24 cellular contexts compared by ENCODE assay signal in the genomic region with DNA sequence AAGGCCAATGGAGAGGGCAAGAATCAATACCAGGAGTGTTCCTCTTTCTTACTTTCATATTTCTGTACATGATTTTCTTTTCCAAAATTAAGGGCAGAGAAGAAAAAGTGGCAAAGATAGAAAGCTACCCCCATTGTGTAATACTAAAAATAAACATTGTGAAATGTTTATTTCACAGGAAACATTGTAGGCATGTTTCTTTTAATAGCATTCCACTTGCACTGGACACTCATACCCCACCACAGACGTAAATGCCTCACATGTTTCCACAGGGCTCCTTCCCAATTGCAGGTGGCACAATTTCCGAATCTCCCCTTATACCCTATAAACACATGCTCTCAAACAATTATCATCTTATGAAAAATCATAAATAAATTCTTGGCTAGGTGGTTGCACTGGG.
"Had no signal": no experiment of that assay in that cellular context is flagged by ENCODE, and none has a peak within 500 bp of the region (broad histone marks: within the 10 kb centered on the region; RNA-seq: fewer than 3 reads in every experiment).

No MANE protein-coding gene starts in this region.

- H3K36me3 ChIP-seq: neural progenitor cell, thoracic aorta, upper lobe of left lung, WERI-Rb-1 had no signal

- H3K36me3 Mint-ChIP-seq: activated naive CD8-positive, alpha-beta T cell treated with anti-CD3 and anti-CD28 coated beads, Interleukin-2, amount 10 ng/mL, durations not matched to agents 7 days and 5 days; mesothelial cell of epicardium; naive thymus-derived CD8-positive, alpha-beta T cell; neural progenitor cell had no signal

- H3K9me3 ChIP-seq: body of pancreas, thoracic aorta, upper lobe of left lung had no signal

- H3K4me3 ChIP-seq: body of pancreas, lung, neural progenitor cell, thoracic aorta, upper lobe of left lung had no signal

- DNase-seq: activated CD4-positive, alpha-beta T cell treated with anti-CD3 and anti-CD28 coated beads for 1 hour; activated CD4-positive, alpha-beta T cell treated with anti-CD3 and anti-CD28 coated beads, Interleukin-2, amount 50 U/mL, for 1 hour; activated CD8-positive, alpha-beta memory T cell treated with anti-CD3 and anti-CD28 coated beads for 24 hours; activated CD8-positive, alpha-beta memory T cell treated with anti-CD3 and anti-CD28 coated beads, Interleukin-2, amount 50 U/mL, for 48 hours; activated naive CD4-positive, alpha-beta T cell treated with Interleukin-2 at 50 U/mL for 16 hours; activated naive CD8-positive, alpha-beta T cell treated with anti-CD3 and anti-CD28 coated beads, Interleukin-2, amount 10 ng/mL, durations not matched to agents 7 days and 5 days; activated T-cell treated with anti-CD3 and anti-CD28 coated beads, Interleukin-2, amount 50 U/mL, for 4 hours; body of pancreas; central memory CD4-positive, alpha-beta T cell; effector memory CD4-positive, alpha-beta T cell; foreskin keratinocyte; kidney; naive thymus-derived CD8-positive, alpha-beta T cell; stimulated activated CD4-positive, alpha-beta T cell treated with anti-CD3 and anti-CD28 coated beads, Interleukin-4, amount 100 ng/mL, for 24 hours; stimulated activated naive CD4-positive, alpha-beta T cell treated with Interleukin-2 at 50 U/mL for 16 hours; T-helper 1 cell; upper lobe of left lung; WERI-Rb-1 had no signal

- H3K27ac ChIP-seq: body of pancreas, foreskin keratinocyte, neural progenitor cell, thoracic aorta, upper lobe of left lung, WERI-Rb-1 had no signal

- H3K27ac Mint-ChIP-seq: activated naive CD8-positive, alpha-beta T cell treated with anti-CD3 and anti-CD28 coated beads, Interleukin-2, amount 10 ng/mL, durations not matched to agents 7 days and 5 days; mesothelial cell of epicardium; naive thymus-derived CD8-positive, alpha-beta T cell; neural progenitor cell; progenitor cell of endocrine pancreas had no signal

- H3K27me3 ChIP-seq: body of pancreas, foreskin keratinocyte, neural progenitor cell, upper lobe of left lung had no signal

- H3K4me1 ChIP-seq: body of pancreas, foreskin keratinocyte, neural progenitor cell had no signal

- H3K9me3 Mint-ChIP-seq: activated T-cell treated with anti-CD3 and anti-CD28 coated beads, Interleukin-2, amount 50 U/mL, for 4 hours; neural progenitor cell had no signal

- H3K4me3 Mint-ChIP-seq: activated naive CD8-positive, alpha-beta T cell treated with anti-CD3 and anti-CD28 coated beads, Interleukin-2, amount 10 ng/mL, durations not matched to agents 7 days and 5 days; activated T-cell treated with anti-CD3 and anti-CD28 coated beads, Interleukin-2, amount 50 U/mL, for 4 hours; mesothelial cell of epicardium; naive thymus-derived CD8-positive, alpha-beta T cell; neural progenitor cell had no signal

- H3K27me3 Mint-ChIP-seq: activated naive CD8-positive, alpha-beta T cell treated with anti-CD3 and anti-CD28 coated beads, Interleukin-2, amount 10 ng/mL, durations not matched to agents 7 days and 5 days; naive thymus-derived CD8-positive, alpha-beta T cell; progenitor cell of endocrine pancreas had no signal

- ATAC-seq: activated T-cell treated with anti-CD3 and anti-CD28 coated beads, Interleukin-2, amount 50 U/mL, for 4 hours; body of pancreas; esophagus mucosa; foreskin keratinocyte; naive thymus-derived CD8-positive, alpha-beta T cell had no signal

- H3K4me1 Mint-ChIP-seq: activated naive CD8-positive, alpha-beta T cell treated with anti-CD3 and anti-CD28 coated beads, Interleukin-2, amount 10 ng/mL, durations not matched to agents 7 days and 5 days; naive thymus-derived CD8-positive, alpha-beta T cell had no signal
